21 cellular contexts compared by ENCODE assay signal in the genomic region with DNA sequence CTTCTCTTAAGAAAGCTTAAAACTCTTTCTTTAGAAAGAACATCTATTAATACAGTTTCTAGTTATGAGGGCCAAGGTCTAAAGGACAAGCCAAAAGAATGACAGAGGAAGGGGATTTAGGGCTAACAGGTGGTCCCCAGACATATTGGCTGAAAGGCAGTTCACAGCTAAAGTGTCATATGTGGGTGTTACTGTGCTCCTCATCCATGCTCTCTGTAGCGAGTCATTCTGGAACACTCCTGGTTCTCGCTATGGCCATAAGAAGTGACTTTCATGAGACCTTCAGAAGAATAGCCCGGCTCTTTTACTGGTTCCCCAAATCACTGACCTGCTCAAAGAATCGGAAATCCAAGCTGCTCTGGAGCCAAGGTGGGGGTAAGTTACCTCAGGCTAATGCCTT. TPM values are rescaled to one million over a fixed set of nuclear protein-coding genes. Genes with fewer than 3 reads are reported as not detected.
DNase-seq lines count a peak whose midpoint lies in the region; ATAC-seq, FAIRE-seq and TF ChIP-seq lines count a peak whose summit lies in the region.
"Had no signal": no experiment of that assay in that cellular context is flagged by ENCODE, and none has a peak within 500 bp of the region (broad histone marks: within the 10 kb centered on the region; RNA-seq: fewer than 3 reads in every experiment).

No MANE protein-coding gene starts in this region.

- CTCF ChIA-PET in A549 (lab: Yijun Ruan, JAX) (interaction anchor here (0.5 to 2.3 kb wide), 4 partner anchors 42 to 190 kb away, joined by 3 to 6 read pairs (median 4); no protein-coding TSS in a partner anchor), K562 (lab: Yijun Ruan, JAX; ENCODE audit: low intra/inter-chr PET ratio) (interaction anchor here (0.6 kb wide), 1 partner anchor 99 kb away, joined by 3 read pairs; no protein-coding TSS in a partner anchor)

- H3K27ac ChIP-seq in A549 (no peak overlapping the region), K562 (ENCODE audit: extremely low read depth, low read depth, low read length) (no peak overlapping the region), skeletal muscle tissue (ENCODE audit: low read depth, low read length) (peak overlapping the region; percentile 59)
- H3K27ac ChIP-seq: GM23248 had no signal

- ATAC-seq in A549 (peak in 1 of 2 experiments; percentile 28; a peak in 1 of 6 replicates), K562 (peak; percentile 55), GM21367 (IDR thresholded peaks at IDR 0.05; ENCODE audit: unreplicated experiment) (no peak), HG02588 (IDR thresholded peaks at IDR 0.05; ENCODE audit: unreplicated experiment) (no peak)

- no peak overlapping the region for H3K4me3 ChIP-seq in A549
- H3K4me3 ChIP-seq in K562: no peak overlapping the region
- H3K4me3 ChIP-seq in skeletal muscle tissue (ENCODE audit: low read length in 3 of 3): peak overlapping the region in 2 of 3 donors; percentile 36 to 45
- H3K4me3 ChIP-seq: GM23248 had no signal

- POLR2A ChIA-PET in A549 (lab: Yijun Ruan, JAX): no interaction called here
- POLR2A ChIA-PET in K562 (lab: Yijun Ruan, JAX): interaction anchor here (2.1 kb wide), 1 partner anchor 9 kb away, joined by 5 read pairs; no protein-coding TSS in a partner anchor

- no peaks in the 10 kb centered on the region for H3K9me3 ChIP-seq in A549
- no peaks in the 10 kb centered on the region for H3K9me3 ChIP-seq in K562 (replicated peaks; ENCODE audit: control insufficient read depth, insufficient read depth, low read depth, low read length)
- no peaks in the 10 kb centered on the region for H3K9me3 ChIP-seq in skeletal muscle tissue (ENCODE audit: control insufficient read depth in 3 of 3, low read length in 3 of 3)

- H2AFZ ChIP-seq in K562 (ENCODE audit: low read depth, low read length): no peak overlapping the region
- H2AFZ ChIP-seq: GM23248 had no signal

- H3K27ac Mint-ChIP-seq in nephron progenitor cell (peak overlapping the region; percentile 62), type B pancreatic cell (no peak overlapping the region)
- H3K27ac Mint-ChIP-seq: CD4-positive, alpha-beta memory T cell had no signal

- in situ Hi-C loops in K562 (cut with MboI): no loop called here

- H3K36me3 Mint-ChIP-seq in nephron progenitor cell (ENCODE audit: low read depth) (peaks cover 7% of the 10 kb centered on the region), type B pancreatic cell (peaks cover 5% of the 10 kb centered on the region)

- intact Hi-C loops in K562 (cut with micrococcal nuclease): no loop called here

- H3K9ac ChIP-seq in K562 (ENCODE audit: insufficient read depth in 1 of 2, low read depth in 2 of 2, low read length in 2 of 2) (no peak overlapping the region), skeletal muscle tissue (ENCODE audit: low read depth in 1 of 3, low read length in 3 of 3) (peak overlapping the region in 2 of 3 donors; percentile 50 to 57)
- H3K9ac ChIP-seq: GM23248 had no signal

- 0 out of 3 replicates have a peak, but pooled peaks cover 3% of the 10 kb centered on the region for H3K36me3 ChIP-seq in K562 (ENCODE audit: control insufficient read depth, insufficient read depth, low read length)
- no peaks in the 10 kb centered on the region for H3K36me3 ChIP-seq in skeletal muscle tissue (ENCODE audit: control insufficient read depth in 3 of 3, insufficient read depth in 3 of 3, low read length in 3 of 3)

- TF ChIP-seq RAD21 in A549 (conservative IDR thresholded peaks at IDR 0.05 in 1 of 2, IDR thresholded peaks at IDR 0.05 in 1 of 2) (no peak), K562 (CRISPR knock-in tag; conservative IDR thresholded peaks at IDR 0.05 in 1 of 2, IDR thresholded peaks at IDR 0.05 in 1 of 2) (no peak)

- TF ChIP-seq CTCF in A549 (IDR thresholded peaks at IDR 0.05) (no peak), K562 (IDR thresholded peaks at IDR 0.05 in 2 of 3, conservative IDR thresholded peaks at IDR 0.05 in 1 of 3; ENCODE audit: insufficient read depth in 2 of 3, low read depth in 1 of 3, low read length in 3 of 3) (no peak), nephron progenitor cell (IDR thresholded peaks at IDR 0.05) (no peak), type B pancreatic cell (conservative IDR thresholded peaks at IDR 0.05) (no peak)

- H3K9me1 ChIP-seq in K562 (ENCODE audit: control insufficient read depth, insufficient read depth, low read length): no peaks in the 10 kb centered on the region

- H3K27me3 ChIP-seq in K562 (ENCODE audit: control insufficient read depth in 2 of 2, insufficient read depth in 2 of 2, low read length in 2 of 2): no peaks in the 10 kb centered on the region; a peak in 2 of 5 replicates
- H3K27me3 ChIP-seq in skeletal muscle tissue (ENCODE audit: control insufficient read depth in 3 of 3, insufficient read depth in 3 of 3, low read length in 3 of 3): no peaks in the 10 kb centered on the region

- WGBS in A549 (ENCODE audit: missing lambda C conversion rate): 96% methylated on average over 4 of the region's 4 CpGs
- WGBS in K562 (ENCODE audit: insufficient coverage, low coverage, missing lambda C conversion rate): 48% methylated on average over 4 of the region's 4 CpGs

- H3K4me1 Mint-ChIP-seq in nephron progenitor cell (peaks cover 23% of the 10 kb centered on the region), type B pancreatic cell (ENCODE audit: unreplicated experiment) (no peaks in the 10 kb centered on the region)

- peaks cover 8% of the 10 kb centered on the region for H3K27me3 Mint-ChIP-seq in nephron progenitor cell (ENCODE audit: low read depth, poor library complexity)
- H3K27me3 Mint-ChIP-seq in type B pancreatic cell: no peaks in the 10 kb centered on the region
- H3K27me3 Mint-ChIP-seq: CD4-positive, alpha-beta memory T cell had no signal

- TF ChIP-seq POLR2A in A549 (IDR thresholded peaks at IDR 0.05; ENCODE audit: low read length) (no peak), K562 (conservative IDR thresholded peaks at IDR 0.05) (no peak)

- no peaks in the 10 kb centered on the region for H3K79me2 ChIP-seq in K562 (ENCODE audit: control insufficient read depth, insufficient read depth, low read length)

- FAIRE-seq in A549 (lab: Jason Lieb, UNC): peak; percentile 43
- no peak for FAIRE-seq in K562 (lab: Jason Lieb, UNC)
- FAIRE-seq: GM12891, GM18507, H1 had no signal

- H3K4me1 ChIP-seq in A549 (no peaks in the 10 kb centered on the region), K562 (replicated peaks in 1 of 2; ENCODE audit: control insufficient read depth in 2 of 2, insufficient read depth in 2 of 2, low read length in 2 of 2) (no peaks in the 10 kb centered on the region), skeletal muscle tissue (ENCODE audit: control insufficient read depth in 3 of 3, insufficient read depth in 3 of 3, low read length in 3 of 3) (peaks cover 0 to 7% (median 0%) of the 10 kb centered on the region in 3 donors)

- H3K9me3 Mint-ChIP-seq in nephron progenitor cell (no peaks in the 10 kb centered on the region), type B pancreatic cell (no peaks in the 10 kb centered on the region)
- H3K9me3 Mint-ChIP-seq: CD4-positive, alpha-beta memory T cell had no signal

- DNase-seq in A549 (ENCODE audit: low read depth in 1 of 2, low spot score in 1 of 2) (no peak), K562 (ENCODE audit: extremely low read depth in 1 of 4, low spot score in 3 of 4) (no peak), nephron progenitor cell (no peak), type B pancreatic cell (ENCODE audit: extremely low spot score, unreplicated experiment) (no peak)
- DNase-seq: 8988T; C1 segment of cervical spinal cord; Calu3; CD4-positive, alpha-beta memory T cell; COR-L47; DMS53; DMS79 treated with DMSO at 0.1 percent for 48 hours; GF-D8; GM23248; H7; HCEC 1CT had no signal

- no TSS peak for BruUV-seq in K562 (replicated peaks; lab: Mats Ljungman, UMichigan)

- TF ChIP-seq EP300 in A549 (IDR thresholded peaks at IDR 0.05): no peak
- TF ChIP-seq EP300 in K562 (IDR thresholded peaks at IDR 0.05; ENCODE audit: low read length): no peak

- H4K20me1 ChIP-seq in K562 (replicated peaks; ENCODE audit: control insufficient read depth, insufficient read depth, low read length): no peaks in the 10 kb centered on the region

- H3K4me3 Mint-ChIP-seq in nephron progenitor cell: no peak overlapping the region
- no peak overlapping the region for H3K4me3 Mint-ChIP-seq in type B pancreatic cell
- H3K4me3 Mint-ChIP-seq: CD4-positive, alpha-beta memory T cell had no signal

- H3K4me2 ChIP-seq in A549 (no peak overlapping the region), K562 (ENCODE audit: insufficient read depth, low read length) (no peak overlapping the region)

TF ChIP-seq in A549, 52 proteins besides CTCF, POLR2A, EP300 and RAD21 (continues in another document):
- TF ChIP-seq MYC (IDR thresholded peaks at IDR 0.05; ENCODE audit: borderline replicate concordance, low read length): no peak

TF ChIP-seq in K562, 482 proteins besides CTCF, POLR2A, EP300 and RAD21 (continues in another document):
- no peak for TF ChIP-seq SIX5 (IDR thresholded peaks at IDR 0.05; ENCODE audit: borderline replicate concordance in 1 of 2, insufficient read depth in 1 of 2, low read depth in 1 of 2, low read length in 2 of 2)
- TF ChIP-seq MCM2 (IDR thresholded peaks at IDR 0.05; ENCODE audit: low read depth): no peak

RNA-seq across cellular contexts. Expression of a gene that starts 55.0 kb away (rescaled TPM):
- 34.6 and 52.5 TPM in 2 replicates for polyA plus RNA-seq in A549 (2011; rRNA removed)
- 8.1 and 8.3 TPM in 2 replicates for polyA plus RNA-seq in A549 (2012; cell fraction: cytosol; rRNA removed)
- 5.3 and 10.0 TPM in 2 replicates for polyA plus RNA-seq in A549 (2012; cell fraction: nucleus; rRNA removed)
- polyA plus RNA-seq in A549 (2017; fragmentation: RNase III; extraction: RNeasy Plus Mini Kit Qiagen cat#74134 plus additional on column Dnase treatment): 28.0 to 29.3 TPM (median 28.7 TPM) in 3 replicates
- 11.8 and 12.2 TPM in 2 replicates for polyA minus RNA-seq in A549 (2011; rRNA and poly(A)+ RNA removed)
- 22.1 and 91.8 TPM in 2 replicates for total RNA-seq in K562 (2011; cell fraction: chromatin; rRNA removed; ENCODE audit: low replicate concordance)
- 8.7 and 16.3 TPM in 2 replicates for total RNA-seq in K562 (2011; cell fraction: nucleolus; rRNA removed)
- total RNA-seq in K562 (2011; cell fraction: nucleoplasm; rRNA removed): 24.5 and 26.7 TPM in 2 replicates
- 19.5 and 23.9 TPM in 2 replicates for total RNA-seq in K562 (2014; rRNA removed)
- total RNA-seq in K562 (2014; rRNA removed; fragmentation: Illumina TruSeq; extraction: Trizol): 40.1 and 43.9 TPM in 2 replicates
- total RNA-seq in K562 (2015; rRNA removed; fragmentation: Illumina TruSeq; extraction: Trizol): 33.2 and 42.0 TPM in 2 replicates
- total RNA-seq in K562 (2021): 21.5 and 23.7 TPM in 2 replicates
- polyA plus RNA-seq in K562 (2011; rRNA removed): 19.7 and 27.8 TPM in 2 replicates
- 1.7 and 6.0 TPM in 2 replicates for polyA plus RNA-seq in K562 (2011; cell fraction: cytosol; rRNA removed)
- 8.5 and 10.8 TPM in 2 replicates for polyA plus RNA-seq in K562 (2011; cell fraction: nucleus; rRNA removed)
- polyA plus RNA-seq in K562 (2012): 17.4 and 17.8 TPM in 2 replicates
- polyA plus RNA-seq in K562 (2014; fragmentation: Illumina TruSeq; extraction: Trizol): 27.8 and 32.3 TPM in 2 replicates
- 10 to 100 TPM; 20.4 to 24.9 TPM for polyA plus RNA-seq in K562 (2014; fragmentation: Nextera tagmentation; extraction: Ambion mirVana)
- 29.3 and 33.0 TPM in 2 replicates for polyA plus RNA-seq in K562 (2014; rRNA removed)
- 30.7 and 31.6 TPM in 2 replicates for polyA minus RNA-seq in K562 (2011; rRNA and poly(A)+ RNA removed)
- 7.7 and 10.6 TPM in 2 replicates for polyA minus RNA-seq in K562 (2011; cell fraction: cytosol; rRNA and poly(A)+ RNA removed)
- polyA minus RNA-seq in K562 (2011; cell fraction: nucleus; rRNA and poly(A)+ RNA removed): 11.6 and 21.8 TPM in 2 replicates
- 19.8 TPM for total RNA-seq in skeletal muscle tissue
- 16.6 and 19.2 TPM in 2 replicates for total RNA-seq in type B pancreatic cell (ENCODE audit: low replicate concordance)

Comparison
In these comparisons a context has a peak if more than half of its experiments do, and no peak if none do; other contexts are left out.
1. H3K4me3 ChIP-seq: peak in skeletal muscle tissue (2 of 3); none in A549 (single experiment) and K562 (single experiment).
2. H3K9ac ChIP-seq: peak in skeletal muscle tissue (2 of 3); none in K562 (0 of 2).